1 cellular context compared by ENCODE assay signal in genomic region chr3:189655617-189656016, GRCh38.
TF ChIP-seq lines count a peak whose summit lies in the region.

No MANE protein-coding gene starts in this region.

TF ChIP-seq in GM12878, 131 proteins besides CTCF, POLR2A, EP300 and RAD21 (continued from another document):
- TF ChIP-seq ATF7 (IDR thresholded peaks at IDR 0.05; ENCODE audit: low read depth) (0 out of 2 replicates have a peak, but pooled peaks have one; percentile 53), JUNB (IDR thresholded peaks at IDR 0.05) (peak; percentile 46), NFXL1 (IDR thresholded peaks at IDR 0.05; ENCODE audit: borderline replicate concordance) (no peak), ZNF384 (IDR thresholded peaks at IDR 0.05; ENCODE audit: borderline replicate concordance, low read depth, low read length) (peak; percentile 42; the same call in 1 of the 2 replicates), BCL11A (IDR thresholded peaks at IDR 0.05; ENCODE audit: low read depth, low read length) (peak; percentile 72), IKZF2 (IDR thresholded peaks at IDR 0.05) (peak; percentile 77 to 83), RUNX3 (IDR thresholded peaks at IDR 0.05; ENCODE audit: low read length) (peak; percentile 76), NFIC (IDR thresholded peaks at IDR 0.05; ENCODE audit: low read depth, low read length) (peak; percentile 66; the same call in 1 of the 2 replicates), DPF2 (IDR thresholded peaks at IDR 0.05) (peak; percentile 86), STAT1 (conservative IDR thresholded peaks at IDR 0.05) (no peak), SP1 (IDR thresholded peaks at IDR 0.05; ENCODE audit: low read depth, low read length) (no peak), RELB (IDR thresholded peaks at IDR 0.05; ENCODE audit: low read depth) (peak; percentile 57; the same call in 1 of the 2 replicates), CBX5 (IDR thresholded peaks at IDR 0.05; ENCODE audit: low read depth) (0 out of 2 replicates have a peak, but pooled peaks have one; percentile 28), ZSCAN29 (IDR thresholded peaks at IDR 0.05) (peak; percentile 91), MEF2A (IDR thresholded peaks at IDR 0.05; ENCODE audit: insufficient read depth, low read depth, low read length) (0 out of 2 replicates have a peak, but pooled peaks have one; percentile 18), ZNF622 (IDR thresholded peaks at IDR 0.05) (no peak), ZNF217 (IDR thresholded peaks at IDR 0.05) (peak; percentile 55; the same call in 1 of the 2 replicates), MEF2B (IDR thresholded peaks at IDR 0.05; ENCODE audit: partially characterized antibody, poor library complexity, severe bottlenecking) (peak; percentile 37), CBX3 (IDR thresholded peaks at IDR 0.05; ENCODE audit: borderline replicate concordance, low read depth) (no peak), ELK1 (IDR thresholded peaks at IDR 0.05; ENCODE audit: low read depth, low read length) (no peak), NBN (IDR thresholded peaks at IDR 0.05) (0 out of 2 replicates have a peak, but pooled peaks have one; percentile 27), IKZF1 (conservative IDR thresholded peaks at IDR 0.05) (peak; percentile 57; the same call in 1 of the 2 replicates), SPI1 (IDR thresholded peaks at IDR 0.05; ENCODE audit: borderline replicate concordance, insufficient read depth, low read depth, low read length) (peak; percentile 97)
